ENCODE assay signal across 13 cellular contexts in the genomic region with DNA sequence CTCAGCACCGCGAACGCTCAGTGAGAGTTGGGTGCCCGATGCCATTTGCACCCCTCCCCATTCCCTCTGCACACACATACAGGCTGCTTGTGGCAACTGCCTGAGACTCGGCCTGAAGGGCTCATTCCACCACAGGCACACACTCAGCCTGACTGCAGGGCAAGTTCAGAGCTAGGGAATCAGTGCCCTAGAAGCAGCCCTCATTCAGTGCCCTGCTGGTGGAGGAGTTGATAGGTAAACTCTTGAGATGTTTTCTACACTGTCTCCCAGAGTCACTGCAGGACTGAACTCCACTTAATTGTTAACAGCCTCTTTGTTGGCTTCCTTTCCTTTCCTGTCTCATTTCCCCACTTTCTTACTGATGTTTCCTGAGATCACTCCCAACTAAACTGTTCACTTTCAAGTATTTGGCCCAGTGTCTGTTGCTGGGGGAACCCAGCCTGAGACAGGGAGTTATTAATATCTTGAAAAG. TPM values are rescaled to one million over a fixed set of nuclear protein-coding genes. Genes with fewer than 3 reads are reported as not detected.
A peak's percentile ranks its signal among the peaks of the same experiment; 100 is the strongest.
DNase-seq lines count a peak whose midpoint lies in the region; ATAC-seq and TF ChIP-seq lines count a peak whose summit lies in the region.
"Had no signal": no experiment of that assay in that cellular context is flagged by ENCODE, and none has a peak within 500 bp of the region (broad histone marks: within the 10 kb centered on the region; RNA-seq: fewer than 3 reads in every experiment).

No MANE protein-coding gene starts in this region.

- peak overlapping the region; percentile 67 to 83 for H3K27ac ChIP-seq in coronary artery
- no peak overlapping the region for H3K27ac ChIP-seq in mesenchymal stem cell (ENCODE audit: low read length, poor library complexity, severe bottlenecking)
- H3K27ac ChIP-seq in substantia nigra (ENCODE audit: low read depth, low read length, poor library complexity, severe bottlenecking) = peak overlapping the region; percentile 77

- H2AFZ ChIP-seq in mesenchymal stem cell (ENCODE audit: low read depth, low read length) = peak overlapping the region; percentile 6

- H3K79me1 ChIP-seq in mesenchymal stem cell (replicated peaks; ENCODE audit: low read length, poor library complexity, severe bottlenecking) = no peaks in the 10 kb centered on the region

- ATAC-seq in HG02938 (IDR thresholded peaks at IDR 0.05; ENCODE audit: unreplicated experiment) (no peak), GM19023 (IDR thresholded peaks at IDR 0.05; ENCODE audit: unreplicated experiment) (no peak)

- 87% methylated on average over 5 of the region's 5 CpGs for WGBS in mesenchymal stem cell

- H3K23ac ChIP-seq in mesenchymal stem cell (ENCODE audit: low read length in 2 of 2) = no peak overlapping the region

- H3K18ac ChIP-seq in mesenchymal stem cell (ENCODE audit: low read depth in 1 of 2, low read length in 2 of 2) = peak overlapping the region; percentile 2 to 58

- no peak overlapping the region for H4K91ac ChIP-seq in mesenchymal stem cell (ENCODE audit: low read length)

- DNase-seq in HFF-Myc (ENCODE audit: extremely low read depth, low read depth) = peak; percentile 17
- DNase-seq in coronary artery (ENCODE audit: low spot score) = no peak
- no peak for DNase-seq in mesenchymal stem cell
- peak in 17 of 49 donors; percentile 9 to 55 (median 29) for DNase-seq in substantia nigra (lab: John Stamatoyannopoulos, UW)
- no peak for DNase-seq in NCI-H2081 treated with DMSO at 0.1 percent for 48 hours (lab: John Stamatoyannopoulos, UW)
- DNase-seq in NCI-H2029 treated with DMSO at 0.1 percent for 48 hours (lab: John Stamatoyannopoulos, UW) = no peak
- DNase-seq: activated CD4-positive, alpha-beta T cell treated with anti-CD3 and anti-CD28 coated beads, Interleukin-2, amount 50 U/mL, for 1 hour; activated naive CD4-positive, alpha-beta T cell treated with anti-CD3 and anti-CD28 coated beads, Interleukin-2, amount 10 ng/mL, durations not matched to agents 7 days and 5 days; CD8-positive, alpha-beta memory T cell; NCI-H1694; NK-92 treated with Interleukin-12 subunit alpha and Interleukin-12 subunit beta, amount 100 ng/mL, for 24 hours had no signal

- no peak overlapping the region for H2BK120ac ChIP-seq in mesenchymal stem cell (ENCODE audit: low read depth, low read length)

- peak overlapping the region; percentile 4 for H4K8ac ChIP-seq in mesenchymal stem cell (ENCODE audit: low read length)

- H3K4me3 ChIP-seq in HFF-Myc (replicated peaks; ENCODE audit: low read depth, low read length) (no peak overlapping the region), coronary artery (no peak overlapping the region), mesenchymal stem cell (ENCODE audit: insufficient read depth in 1 of 2, low read depth in 1 of 2, low read length in 2 of 2) (no peak overlapping the region)

- H2BK15ac ChIP-seq in mesenchymal stem cell (ENCODE audit: low read depth, poor library complexity, severe bottlenecking) = no peak overlapping the region

- H3K4me1 ChIP-seq in mesenchymal stem cell (ENCODE audit: control insufficient read depth, insufficient read depth, low read depth, low read length) = peaks cover 3% of the 10 kb centered on the region

- H3K27me3 ChIP-seq in mesenchymal stem cell (ENCODE audit: control insufficient read depth in 1 of 2, insufficient read depth in 1 of 2, low read length in 2 of 2) = no peaks in the 10 kb centered on the region

- peak overlapping the region; percentile 6 to 7 for H2BK12ac ChIP-seq in mesenchymal stem cell (ENCODE audit: low read length in 2 of 2)

- H2AK5ac ChIP-seq in mesenchymal stem cell (ENCODE audit: low read length, severe bottlenecking) = no peak overlapping the region

- H3K4ac ChIP-seq in mesenchymal stem cell (ENCODE audit: low read depth in 1 of 2, low read length in 2 of 2) = no peak overlapping the region

- no peak overlapping the region for H2BK5ac ChIP-seq in mesenchymal stem cell (ENCODE audit: low read depth, low read length, poor library complexity, severe bottlenecking)

- H3K9ac ChIP-seq in mesenchymal stem cell (ENCODE audit: low read length) = peak overlapping the region; percentile 64

- TF ChIP-seq CTCF in HFF-Myc (IDR thresholded peaks at IDR 0.05; ENCODE audit: low read depth, low read length, missing control alignments) (no peak), coronary artery (IDR thresholded peaks at IDR 0.05) (no peak)

- no peaks in the 10 kb centered on the region for H3K9me3 ChIP-seq in mesenchymal stem cell (ENCODE audit: control insufficient read depth, low read length)

- H3K36me3 ChIP-seq in mesenchymal stem cell (ENCODE audit: control insufficient read depth in 1 of 2, insufficient read depth in 2 of 2, low read depth in 1 of 2, low read length in 2 of 2) = no peaks in the 10 kb centered on the region

- H3K14ac ChIP-seq in mesenchymal stem cell (ENCODE audit: low read length in 2 of 2) = no peak overlapping the region

- H3K4me2 ChIP-seq in mesenchymal stem cell (ENCODE audit: low read length, poor library complexity, severe bottlenecking) = no peak overlapping the region

RNA-seq across cellular contexts. Expression of a gene that starts 16.9 kb away (rescaled TPM):
- 0.91 TPM for polyA plus RNA-seq in mesenchymal stem cell (2013, experiment 1 of 2)
- 0.70 TPM for polyA plus RNA-seq in mesenchymal stem cell (2013, experiment 2 of 2)

RNA-seq across cellular contexts. Expression of a gene that starts 26.1 kb away (rescaled TPM):
- polyA plus RNA-seq in mesenchymal stem cell (2013, experiment 1 of 2) = 2.0 TPM
- polyA plus RNA-seq in mesenchymal stem cell (2013, experiment 2 of 2) = 2.4 TPM
